ENCODE assay signal across 8 cellular contexts in genomic region chr6:5260111-5260620, GRCh38. TPM values are rescaled to one million over a fixed set of nuclear protein-coding genes. Genes with fewer than 3 reads are reported as not detected.
A peak's percentile ranks its signal among the peaks of the same experiment; 100 is the strongest.
DNase-seq lines count a peak whose midpoint lies in the region; ATAC-seq and TF ChIP-seq lines count a peak whose summit lies in the region.

No MANE protein-coding gene starts in this region.

- H4K20me1 ChIP-seq in OCI-LY1 (ENCODE audit: insufficient read depth, low read length) = no peaks in the 10 kb centered on the region

- no peaks in the 10 kb centered on the region for H3K27me3 ChIP-seq in CD8-positive, alpha-beta memory T cell (ENCODE audit: insufficient read depth, low read length, poor library complexity, severe bottlenecking)
- no peaks in the 10 kb centered on the region for H3K27me3 ChIP-seq in OCI-LY1 (ENCODE audit: insufficient read depth, low read length)
- no peaks in the 10 kb centered on the region for H3K27me3 ChIP-seq in esophagus squamous epithelium

- CTCF ChIA-PET in CD8-positive, alpha-beta memory T cell (lab: Charles Lee) = interaction anchor here (0.7 kb wide), 1 partner anchor 116 kb away, joined by 3 read pairs; no protein-coding TSS in a partner anchor

- no peaks in the 10 kb centered on the region for H3K9me2 ChIP-seq in OCI-LY1 (ENCODE audit: low read depth, low read length)

- intact Hi-C loops in esophagus squamous epithelium (cut with DNase I) = no loop called here

- peak overlapping the region; percentile 75 for H3K27ac ChIP-seq in CD8-positive, alpha-beta memory T cell (ENCODE audit: low read depth, low read length)
- H3K27ac ChIP-seq in OCI-LY1 (ENCODE audit: low read depth, low read length, poor library complexity, severe bottlenecking) = peak overlapping the region; percentile 29
- peak overlapping the region; percentile 91 to 97 (median 94) for H3K27ac ChIP-seq in esophagus squamous epithelium

- peak overlapping the region; percentile 94 to 99 (median 98) for H3K4me3 Mint-ChIP-seq in CD8-positive, alpha-beta memory T cell
- peak overlapping the region; percentile 98 for H3K4me3 Mint-ChIP-seq in nephron progenitor cell
- peak overlapping the region; percentile 99 for H3K4me3 Mint-ChIP-seq in stimulated activated naive CD8-positive, alpha-beta T cell treated with anti-CD3 and anti-CD28 coated beads, Interleukin-15, Interleukin-2, amounts not matched to agents 100 ng/mL and 50 ng/mL, for 24 hours

- H3K4me1 ChIP-seq in CD8-positive, alpha-beta memory T cell (ENCODE audit: insufficient read depth, low read length) = peaks cover 14% of the 10 kb centered on the region
- H3K4me1 ChIP-seq in OCI-LY1 (ENCODE audit: insufficient read depth, low read length, severe bottlenecking) = peaks cover 26% of the 10 kb centered on the region
- H3K4me1 ChIP-seq in esophagus squamous epithelium = peaks cover 0 to 30% (median 16%) of the 10 kb centered on the region in 3 donors

- peaks cover 0 to 1% of the 10 kb centered on the region in 2 donors for H3K27me3 Mint-ChIP-seq in CD8-positive, alpha-beta memory T cell
- no peaks in the 10 kb centered on the region for H3K27me3 Mint-ChIP-seq in nephron progenitor cell (ENCODE audit: low read depth, poor library complexity)
- no peaks in the 10 kb centered on the region for H3K27me3 Mint-ChIP-seq in stimulated activated naive CD8-positive, alpha-beta T cell treated with anti-CD3 and anti-CD28 coated beads, Interleukin-15, Interleukin-2, amounts not matched to agents 100 ng/mL and 50 ng/mL, for 24 hours

- H3F3A ChIP-seq in OCI-LY1 (ENCODE audit: insufficient read depth, low read length) = no peaks in the 10 kb centered on the region

- no peak for TF ChIP-seq POLR2A in esophagus squamous epithelium (IDR thresholded peaks at IDR 0.05)

- peaks cover 0 to 19% (median 4%) of the 10 kb centered on the region in 3 donors for H3K36me3 Mint-ChIP-seq in CD8-positive, alpha-beta memory T cell
- H3K36me3 Mint-ChIP-seq in nephron progenitor cell (ENCODE audit: low read depth) = peaks cover 33% of the 10 kb centered on the region
- H3K36me3 Mint-ChIP-seq in stimulated activated naive CD8-positive, alpha-beta T cell treated with anti-CD3 and anti-CD28 coated beads, Interleukin-15, Interleukin-2, amounts not matched to agents 100 ng/mL and 50 ng/mL, for 24 hours (ENCODE audit: low read depth) = peaks cover 20% of the 10 kb centered on the region

- TF ChIP-seq CTCF in OCI-LY1 (IDR thresholded peaks at IDR 0.05; ENCODE audit: low read length) (no peak), esophagus squamous epithelium (IDR thresholded peaks at IDR 0.05) (no peak), nephron progenitor cell (IDR thresholded peaks at IDR 0.05) (no peak)

- peak overlapping the region; percentile 76 for H2AFZ ChIP-seq in OCI-LY1 (ENCODE audit: low read length)

- H3K9me3 ChIP-seq in CD8-positive, alpha-beta memory T cell (ENCODE audit: low read length) = no peaks in the 10 kb centered on the region
- H3K9me3 ChIP-seq in OCI-LY1 (ENCODE audit: low read length) (no peaks in the 10 kb centered on the region), esophagus squamous epithelium (no peaks in the 10 kb centered on the region)

- H3K4me2 ChIP-seq in OCI-LY1 (ENCODE audit: low read length) = peak overlapping the region; percentile 97

- 2 to 3% methylated on average over 15 to 17 of the region's 22 CpGs for WGBS in esophagus squamous epithelium, 2 donors

- ATAC-seq in GM19452 (IDR thresholded peaks at IDR 0.05; ENCODE audit: unreplicated experiment) (peak; percentile 68), HG03558 (IDR thresholded peaks at IDR 0.05; ENCODE audit: extremely low read depth, unreplicated experiment) (peak; percentile 48)

- peak; percentile 66 to 87 (median 81) for DNase-seq in CD8-positive, alpha-beta memory T cell
- peak; percentile 64 for DNase-seq in activated T-cell treated with anti-CD3 and anti-CD28 coated beads for 48 hours (ENCODE audit: low read depth)
- DNase-seq in esophagus squamous epithelium (lab: John Stamatoyannopoulos, UW) = peak; percentile 12
- peak; percentile 44 for DNase-seq in nephron progenitor cell

- POLR2A ChIA-PET in CD8-positive, alpha-beta memory T cell (lab: Charles Lee) = interaction anchor here (1.0 to 1.5 kb wide), 2 partner anchors 86 to 1125 kb away, joined by 3 to 7 read pairs; partner anchors contain the start of gene ECI2

- no peaks in the 10 kb centered on the region for H3K36me3 ChIP-seq in CD8-positive, alpha-beta memory T cell (ENCODE audit: insufficient read depth, low read length)
- 0 out of 2 replicates have a peak, but pooled peaks cover 4% of the 10 kb centered on the region for H3K36me3 ChIP-seq in OCI-LY1 (ENCODE audit: insufficient read depth, low read length)
- H3K36me3 ChIP-seq in esophagus squamous epithelium = no peaks in the 10 kb centered on the region

- H3K27ac Mint-ChIP-seq in CD8-positive, alpha-beta memory T cell = peak overlapping the region; percentile 91 to 100 (median 98)
- peak overlapping the region; percentile 98 for H3K27ac Mint-ChIP-seq in nephron progenitor cell
- peak overlapping the region; percentile 97 for H3K27ac Mint-ChIP-seq in stimulated activated naive CD8-positive, alpha-beta T cell treated with anti-CD3 and anti-CD28 coated beads, Interleukin-15, Interleukin-2, amounts not matched to agents 100 ng/mL and 50 ng/mL, for 24 hours

- peaks cover 24 to 34% (median 27%) of the 10 kb centered on the region in 3 donors for H3K4me1 Mint-ChIP-seq in CD8-positive, alpha-beta memory T cell
- peaks cover 25% of the 10 kb centered on the region for H3K4me1 Mint-ChIP-seq in nephron progenitor cell
- peaks cover 39% of the 10 kb centered on the region for H3K4me1 Mint-ChIP-seq in stimulated activated naive CD8-positive, alpha-beta T cell treated with anti-CD3 and anti-CD28 coated beads, Interleukin-15, Interleukin-2, amounts not matched to agents 100 ng/mL and 50 ng/mL, for 24 hours (ENCODE audit: low read depth)

- peak overlapping the region; percentile 84 for H3K9ac ChIP-seq in OCI-LY1 (ENCODE audit: low read length)

- H3K4me3 ChIP-seq in CD8-positive, alpha-beta memory T cell (ENCODE audit: low read length) = peak overlapping the region; percentile 81
- H3K4me3 ChIP-seq in OCI-LY1 (ENCODE audit: low read depth, low read length, poor library complexity, severe bottlenecking) (peak overlapping the region; percentile 78), esophagus squamous epithelium (peak overlapping the region; percentile 74 to 95 (median 76))

- peaks cover 29% of the 10 kb centered on the region for H3K79me2 ChIP-seq in OCI-LY1 (ENCODE audit: insufficient read depth, low read length)

- H3K9me3 Mint-ChIP-seq in CD8-positive, alpha-beta memory T cell = no peaks in the 10 kb centered on the region
- H3K9me3 Mint-ChIP-seq in nephron progenitor cell = peaks cover 4% of the 10 kb centered on the region
- H3K9me3 Mint-ChIP-seq in stimulated activated naive CD8-positive, alpha-beta T cell treated with anti-CD3 and anti-CD28 coated beads, Interleukin-15, Interleukin-2, amounts not matched to agents 100 ng/mL and 50 ng/mL, for 24 hours = no peaks in the 10 kb centered on the region

RNA-seq across cellular contexts. Expression of gene LYRM4, which starts 0.6 kb away (rescaled TPM):
- 10 to 100 TPM; 55.1 to 58.2 TPM for total RNA-seq in CD8-positive, alpha-beta memory T cell
- polyA plus RNA-seq in CD8-positive, alpha-beta memory T cell = 26.5 TPM
- total RNA-seq in esophagus squamous epithelium = 10 to 100 TPM in 3 of 4 donors, 1 to 10 TPM in 1; 9.2 to 28.2 (median 14.2) TPM

RNA-seq across cellular contexts. Expression of gene FARS2, which starts 1.1 kb away (rescaled TPM):
- 10 to 100 TPM; 24.5 to 24.9 TPM for total RNA-seq in CD8-positive, alpha-beta memory T cell
- polyA plus RNA-seq in CD8-positive, alpha-beta memory T cell = 26.0 TPM
- total RNA-seq in esophagus squamous epithelium = 10 to 100 TPM in 3 of 4 donors, 1 to 10 TPM in 1; 8.3 to 18.5 (median 13.0) TPM

Comparison
In these comparisons a context has a peak if more than half of its experiments do, and no peak if none do; other contexts are left out.
1. Peak in every context shown above with its lines: DNase-seq, ATAC-seq, H3K4me3 ChIP-seq and H3K27ac ChIP-seq.
2. DNase-seq: peak in every context shown above with its lines; median percentile 81 in CD8-positive, alpha-beta memory T cell; 64 in activated T-cell treated with anti-CD3 and anti-CD28 coated beads for 48 hours; 44 in nephron progenitor cell; 12 in esophagus squamous epithelium.
3. H3K27ac ChIP-seq: peak in every context shown above with its lines; median percentile 94 in esophagus squamous epithelium; 75 in CD8-positive, alpha-beta memory T cell; 29 in OCI-LY1.